ENCODE assay signal across 9 cellular contexts in genomic region chr2:102005989-102006885, GRCh38. TPM values are rescaled to one million over a fixed set of nuclear protein-coding genes. Genes with fewer than 3 reads are reported as not detected.
DNase-seq lines count a peak whose midpoint lies in the region; ATAC-seq and TF ChIP-seq lines count a peak whose summit lies in the region.
"Had no signal": no experiment of that assay in that cellular context is flagged by ENCODE, and none has a peak within 500 bp of the region (broad histone marks: within the 10 kb centered on the region; RNA-seq: fewer than 3 reads in every experiment).

No MANE protein-coding gene starts in this region.

- H3K79me2 ChIP-seq in SU-DHL-6 (ENCODE audit: insufficient read depth, low read length) = no peaks in the 10 kb centered on the region

- no peak overlapping the region for H3K4me3 ChIP-seq in SU-DHL-6 (ENCODE audit: insufficient read depth, low read length, poor library complexity, severe bottlenecking)

- no peak overlapping the region for H3K4me3 Mint-ChIP-seq in neural crest cell
- H3K4me3 Mint-ChIP-seq: stimulated activated naive CD8-positive, alpha-beta T cell treated with anti-CD3 and anti-CD28 coated beads, Interleukin-15, Interleukin-2, amounts not matched to agents 100 ng/mL and 50 ng/mL, for 24 hours had no signal

- H3K27ac Mint-ChIP-seq in neural crest cell (ENCODE audit: unreplicated experiment) = no peak overlapping the region
- H3K27ac Mint-ChIP-seq: stimulated activated naive CD8-positive, alpha-beta T cell treated with anti-CD3 and anti-CD28 coated beads, Interleukin-15, Interleukin-2, amounts not matched to agents 100 ng/mL and 50 ng/mL, for 24 hours had no signal

- H3K4me2 ChIP-seq in SU-DHL-6 (ENCODE audit: low read depth, low read length, poor library complexity, severe bottlenecking) = no peak overlapping the region

- no peaks in the 10 kb centered on the region for H3F3A ChIP-seq in SU-DHL-6 (ENCODE audit: insufficient read depth)

- H3K27me3 ChIP-seq in SU-DHL-6 (ENCODE audit: low read length) = no peaks in the 10 kb centered on the region

- no peaks in the 10 kb centered on the region for H3K9me3 Mint-ChIP-seq in neural crest cell
- H3K9me3 Mint-ChIP-seq: stimulated activated naive CD8-positive, alpha-beta T cell treated with anti-CD3 and anti-CD28 coated beads, Interleukin-15, Interleukin-2, amounts not matched to agents 100 ng/mL and 50 ng/mL, for 24 hours had no signal

- H3K9ac ChIP-seq in SU-DHL-6 (ENCODE audit: low read length) = no peak overlapping the region

- no peak overlapping the region for H2AFZ ChIP-seq in SU-DHL-6 (ENCODE audit: low read depth, low read length, severe bottlenecking)

- no peaks in the 10 kb centered on the region for H3K36me3 ChIP-seq in SU-DHL-6 (ENCODE audit: low read length)

- no peaks in the 10 kb centered on the region for H3K9me3 ChIP-seq in SU-DHL-6 (ENCODE audit: insufficient read depth, low read length)

- H3K4me1 Mint-ChIP-seq in neural crest cell = peaks cover 4% of the 10 kb centered on the region

- no peaks in the 10 kb centered on the region for H4K20me1 ChIP-seq in SU-DHL-6 (ENCODE audit: low read depth, low read length)

- H3K27ac ChIP-seq in SU-DHL-6 (ENCODE audit: low read depth, low read length) = no peak overlapping the region

- H3K36me3 Mint-ChIP-seq in neural crest cell (ENCODE audit: low read depth) = no peaks in the 10 kb centered on the region

- ATAC-seq in HG03442 (IDR thresholded peaks at IDR 0.05; ENCODE audit: unreplicated experiment) = peak; percentile 54

- TF ChIP-seq CTCF in SU-DHL-6 (IDR thresholded peaks at IDR 0.05; ENCODE audit: insufficient read depth, low read length, poor library complexity, severe bottlenecking) (peak; percentile 39), neural crest cell (conservative IDR thresholded peaks at IDR 0.05) (peak; percentile 62)

- DNase-seq in activated effector memory CD4-positive, alpha-beta T cell treated with anti-CD3 and anti-CD28 coated beads, Interleukin-2, amount 50 U/mL, for 16 hours = peak; percentile 68
- no peak for DNase-seq in activated effector memory CD4-positive, alpha-beta T cell treated with Interleukin-2 at 50 U/mL for 16 hours
- DNase-seq in fibroblast of gingiva (ENCODE audit: low read depth) (peak; percentile 48), neural crest cell (ENCODE audit: low read depth, low spot score) (peak; percentile 45), T1000 (lab: John Stamatoyannopoulos, UW) (no peak)
- no peak for DNase-seq in central memory CD4-positive, alpha-beta T cell

- H3K9me2 ChIP-seq in SU-DHL-6 (replicated peaks; ENCODE audit: insufficient read depth, low read length) = no peaks in the 10 kb centered on the region

- H3K27me3 Mint-ChIP-seq in neural crest cell (ENCODE audit: low read depth) = no peaks in the 10 kb centered on the region

RNA-seq across cellular contexts. Expression of gene IL1R2, which starts 14.5 kb away (rescaled TPM):
- total RNA-seq in neural crest cell = not detected in 2 replicates

Comparison
In these comparisons a context has a peak if more than half of its experiments do, and no peak if none do; other contexts are left out.
1. DNase-seq: peak in activated effector memory CD4-positive, alpha-beta T cell treated with anti-CD3 and anti-CD28 coated beads, Interleukin-2, amount 50 U/mL, for 16 hours (single experiment), fibroblast of gingiva (single experiment) and neural crest cell (single experiment); none in activated effector memory CD4-positive, alpha-beta T cell treated with Interleukin-2 at 50 U/mL for 16 hours (single experiment), central memory CD4-positive, alpha-beta T cell (single experiment) and T1000 (single experiment).